Comparison of ENCODE assay signal across 1 cellular context in the genomic region with DNA sequence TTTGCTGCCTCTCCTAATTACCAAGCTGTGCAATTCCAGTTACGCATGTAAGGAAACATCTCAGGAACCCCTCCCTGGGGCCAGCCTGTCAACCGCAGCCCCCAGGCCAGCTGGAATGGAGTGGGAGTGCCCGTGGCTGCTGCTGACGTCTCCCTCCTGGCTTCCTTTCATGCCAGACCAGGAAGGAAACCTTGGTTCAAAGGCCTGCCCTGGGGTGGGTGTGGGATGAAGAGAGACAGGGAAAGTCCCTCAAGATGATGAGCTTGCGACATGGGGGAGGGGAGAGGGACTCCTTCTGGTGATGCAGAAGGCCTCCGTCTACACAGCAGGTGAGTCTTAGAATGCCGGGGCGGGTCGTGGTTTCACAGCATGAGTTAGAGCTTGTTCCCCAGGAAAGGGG.
TF ChIP-seq lines count a peak whose summit lies in the region.

No MANE protein-coding gene starts in this region.

TF ChIP-seq in IMR-90, 13 proteins besides CTCF, POLR2A, EP300 and RAD21:
- TF ChIP-seq MXI1 (IDR thresholded peaks at IDR 0.05; ENCODE audit: borderline replicate concordance, low read depth, low read length) (no peak), CHD1 (IDR thresholded peaks at IDR 0.05; ENCODE audit: low read depth, low read length) (no peak), BHLHE40 (IDR thresholded peaks at IDR 0.05; ENCODE audit: low read depth, low read length) (peak; percentile 7; the same call in 1 of the 2 replicates), FOS (IDR thresholded peaks at IDR 0.05; ENCODE audit: low read depth, low read length) (peak; percentile 18; the same call in 1 of the 2 replicates), SMC3 (IDR thresholded peaks at IDR 0.05; ENCODE audit: low read depth, low read length) (no peak), RFX5 (IDR thresholded peaks at IDR 0.05; ENCODE audit: low read depth, low read length) (no peak), CEBPB (IDR thresholded peaks at IDR 0.05; ENCODE audit: low read depth, low read length) (no peak), NFE2L2 (IDR thresholded peaks at IDR 0.05; ENCODE audit: low read depth, low read length) (no peak), RCOR1 (IDR thresholded peaks at IDR 0.05; ENCODE audit: insufficient replicate concordance, low read length) (peak; percentile 61), MAFK (IDR thresholded peaks at IDR 0.05; ENCODE audit: low read depth, low read length) (no peak), MAZ (IDR thresholded peaks at IDR 0.05; ENCODE audit: borderline replicate concordance, low read depth, low read length) (peak; percentile 48; the same call in 1 of the 2 replicates)
- TF ChIP-seq, protein P1, sequence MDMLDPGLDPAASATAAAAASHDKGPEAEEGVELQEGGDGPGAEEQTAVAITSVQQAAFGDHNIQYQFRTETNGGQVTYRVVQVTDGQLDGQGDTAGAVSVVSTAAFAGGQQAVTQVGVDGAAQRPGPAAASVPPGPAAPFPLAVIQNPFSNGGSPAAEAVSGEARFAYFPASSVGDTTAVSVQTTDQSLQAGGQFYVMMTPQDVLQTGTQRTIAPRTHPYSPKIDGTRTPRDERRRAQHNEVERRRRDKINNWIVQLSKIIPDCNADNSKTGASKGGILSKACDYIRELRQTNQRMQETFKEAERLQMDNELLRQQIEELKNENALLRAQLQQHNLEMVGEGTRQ (IDR thresholded peaks at IDR 0.05; ENCODE audit: low read depth, low read length) = no peak
- TF ChIP-seq, protein P2, sequence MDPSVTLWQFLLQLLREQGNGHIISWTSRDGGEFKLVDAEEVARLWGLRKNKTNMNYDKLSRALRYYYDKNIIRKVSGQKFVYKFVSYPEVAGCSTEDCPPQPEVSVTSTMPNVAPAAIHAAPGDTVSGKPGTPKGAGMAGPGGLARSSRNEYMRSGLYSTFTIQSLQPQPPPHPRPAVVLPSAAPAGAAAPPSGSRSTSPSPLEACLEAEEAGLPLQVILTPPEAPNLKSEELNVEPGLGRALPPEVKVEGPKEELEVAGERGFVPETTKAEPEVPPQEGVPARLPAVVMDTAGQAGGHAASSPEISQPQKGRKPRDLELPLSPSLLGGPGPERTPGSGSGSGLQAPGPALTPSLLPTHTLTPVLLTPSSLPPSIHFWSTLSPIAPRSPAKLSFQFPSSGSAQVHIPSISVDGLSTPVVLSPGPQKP (IDR thresholded peaks at IDR 0.05; ENCODE audit: borderline replicate concordance, low read depth, low read length) = no peak
